8 cellular contexts compared by ENCODE assay signal in genomic region chr17:29616300-29617048, GRCh38. TPM values are rescaled to one million over a fixed set of nuclear protein-coding genes. Genes with fewer than 3 reads are reported as not detected.
DNase-seq lines count a peak whose midpoint lies in the region; ATAC-seq, FAIRE-seq and TF ChIP-seq lines count a peak whose summit lies in the region.

No MANE protein-coding gene starts in this region.

- RAD21 ChIA-PET in GM12878 (lab: Charles Lee; ENCODE audit: unreplicated experiment), result interaction anchor here (0.5 to 4.1 kb wide), 24 partner anchors 9 to 477 kb away, joined by 3 to 65 read pairs (median 6); partner anchors contain the start of genes ABHD15, ANKRD13B and SSH2

- H3K4me3 ChIP-seq in ACC112 (ENCODE audit: low read depth, low read length) (0 out of 2 replicates have a peak overlapping the region, but pooled peaks have one; percentile 27), GM12878 (peak overlapping the region; percentile 67; the same call in 1 of the 2 replicates), mononuclear cell (ENCODE audit: low read length) (peak overlapping the region; percentile 28), foreskin fibroblast (ENCODE audit: low read depth in 1 of 2, low read length in 2 of 2) (peak overlapping the region in 1 of 2 donors; percentile 39)

- peaks cover 13% of the 10 kb centered on the region for H3K27me3 ChIP-seq in ACC112 (ENCODE audit: insufficient read depth, low read length)
- peaks cover 4 to 6% of the 10 kb centered on the region in 2 experiments; a peak in 3 of 4 replicates for H3K27me3 ChIP-seq in GM12878 (replicated peaks in 1 of 2; ENCODE audit: control insufficient read depth in 2 of 2, insufficient read depth in 2 of 2, low read length in 1 of 2)
- H3K27me3 ChIP-seq in mononuclear cell (ENCODE audit: insufficient read depth, low read length), result peaks cover 12% of the 10 kb centered on the region

- peak overlapping the region; percentile 98 for H3K4me2 ChIP-seq in GM12878 (ENCODE audit: control insufficient read depth, insufficient read depth)

- no peak for ATAC-seq in GM12878

- intact Hi-C loops in GM12878 (cut with micrococcal nuclease; ENCODE audit: unreplicated experiment), result loop anchor here (10.0 kb wide), 2 partner anchors 82 to 318 kb away; partner anchors contain the start of gene SSH2

- H3K4me1 ChIP-seq in ACC112 (ENCODE audit: control insufficient read depth, insufficient read depth, low read length, unreplicated experiment) (peaks cover 13% of the 10 kb centered on the region), GM12878 (ENCODE audit: control insufficient read depth, insufficient read depth, low read length) (peaks cover 38% of the 10 kb centered on the region), mononuclear cell (ENCODE audit: insufficient read depth, low read length) (peaks cover 58% of the 10 kb centered on the region)

- no peaks in the 10 kb centered on the region for H3K36me3 Mint-ChIP-seq in HFFc6 (ENCODE audit: low read depth)

- in situ Hi-C loops in GM12878 (cut with MboI), result no loop called here

- H3K9ac ChIP-seq in GM12878 (ENCODE audit: control insufficient read depth, insufficient read depth, low read length), result no peak overlapping the region

- H4K20me1 ChIP-seq in GM12878 (ENCODE audit: control insufficient read depth, insufficient read depth), result no peaks in the 10 kb centered on the region; the same call in 1 of the 2 replicates

- H3K9me3 ChIP-seq in GM12878 (replicated peaks; ENCODE audit: control insufficient read depth, insufficient read depth, low read length) (no peaks in the 10 kb centered on the region; the same call in 2 of the 3 replicates), mononuclear cell (ENCODE audit: low read depth, low read length) (no peaks in the 10 kb centered on the region)

- peaks cover 2% of the 10 kb centered on the region for H3K27me3 Mint-ChIP-seq in HFFc6 (ENCODE audit: insufficient read depth)

- FAIRE-seq in GM12878 (lab: Jason Lieb, UNC), result no peak

- H3K9me3 Mint-ChIP-seq in HFFc6, result no peaks in the 10 kb centered on the region

- no peaks in the 10 kb centered on the region for H3K79me2 ChIP-seq in ACC112 (ENCODE audit: control insufficient read depth, insufficient read depth, low read length, unreplicated experiment)
- H3K79me2 ChIP-seq in GM12878 (ENCODE audit: control insufficient read depth, insufficient read depth, low read length), result no peaks in the 10 kb centered on the region

- 26% methylated on average over 32 of the region's 32 CpGs for WGBS in GM12878 (ENCODE audit: insufficient coverage, insufficient replicate concordance, low lambda C conversion rate, missing lambda C conversion rate)

- BruUV-seq in GM12878 (replicated peaks; lab: Mats Ljungman, UMichigan), result no TSS peak

- SMC1A ChIA-PET in GM12878 (lab: Charles Lee; ENCODE audit: uncharacterized antibody, unreplicated experiment), result interaction anchor here (0.7 to 3.7 kb wide), 19 partner anchors 23 to 471 kb away, joined by 3 to 22 read pairs (median 5); partner anchors contain the start of genes ANKRD13B and SSH2

- TF ChIP-seq EP300 in GM12878 (IDR thresholded peaks at IDR 0.05; ENCODE audit: borderline replicate concordance in 1 of 2, control insufficient read depth in 1 of 2, low read depth in 2 of 2, low read length in 2 of 2), result no peak

- H2AFZ ChIP-seq in ACC112 (ENCODE audit: low read length, unreplicated experiment) (no peak overlapping the region), GM12878 (ENCODE audit: control insufficient read depth, low read depth, low read length) (peak overlapping the region; percentile 36)

- H3K4me1 Mint-ChIP-seq in HFFc6 (ENCODE audit: low read depth), result peaks cover 51% of the 10 kb centered on the region

- H3K27ac ChIP-seq in ACC112 (ENCODE audit: low read depth, low read length) (no peak overlapping the region), GM12878 (ENCODE audit: control insufficient read depth, insufficient read depth) (no peak overlapping the region)

- H3K4me3 Mint-ChIP-seq in HFFc6, result peak overlapping the region; percentile 83; the same call in 1 of the 2 replicates

- CTCF ChIA-PET in GM12878 (lab: Yijun Ruan, JAX), result interaction anchor here (0.6 to 7.1 kb wide), 61 partner anchors 11 to 489 kb away, joined by 3 to 114 read pairs (median 5); partner anchors contain the start of genes ABHD15, ANKRD13B and SSH2

- TF ChIP-seq POLR2A in GM12878 (IDR thresholded peaks at IDR 0.05; ENCODE audit: low read depth, low read length), result no peak

- no peak overlapping the region for H3K27ac Mint-ChIP-seq in HFFc6

- no peak for DNase-seq in HFFc6
- DNase-seq in GM12878 (ENCODE audit: low read depth, low spot score), result no peak
- no peak for DNase-seq in HuH-7.5 (ENCODE audit: low spot score)
- DNase-seq in foreskin fibroblast, result no peak
- DNase-seq in HuH-7 (ENCODE audit: low spot score), result no peak
- no peak for DNase-seq in NCI-H2171 (lab: John Stamatoyannopoulos, UW)

- POLR2A ChIA-PET in GM12878 (lab: Charles Lee), result interaction anchor here (0.7 to 1.9 kb wide), 6 partner anchors 26 to 314 kb away, joined by 3 to 10 read pairs (median 6); partner anchors contain the start of genes GIT1 and SSH2

- TF ChIP-seq RAD21 in GM12878 (IDR thresholded peaks at IDR 0.05; ENCODE audit: insufficient read depth, low read depth, low read length), result no peak

- no peak for TF ChIP-seq CTCF in HFFc6 (IDR thresholded peaks at IDR 0.05)
- no peak for TF ChIP-seq CTCF in GM12878 (IDR thresholded peaks at IDR 0.05 in 2 of 3, conservative IDR thresholded peaks at IDR 0.05 in 1 of 3; ENCODE audit: control insufficient read depth in 2 of 3, extremely low read depth in 1 of 3, insufficient read depth in 1 of 3, low read depth in 3 of 3, low read length in 3 of 3)
- TF ChIP-seq CTCF in foreskin fibroblast (IDR thresholded peaks at IDR 0.05; ENCODE audit: low read depth, low read length), result no peak

- H3K36me3 ChIP-seq in ACC112 (ENCODE audit: insufficient read depth, low read length) (no peaks in the 10 kb centered on the region), GM12878 (ENCODE audit: control insufficient read depth in 2 of 2, insufficient read depth in 2 of 2, low read length in 1 of 2) (no peaks in the 10 kb centered on the region)

RNA-seq across cellular contexts. Expression of gene CORO6, which starts 6.2 kb away (rescaled TPM):
- 1 to 10 TPM; 4.6 to 6.1 (median 5.4) TPM for total RNA-seq in HFFc6 (2021; fragmentation: NEBNext Ultra II Directional; extraction: Animal tissue kit (Norgen Biotek cat#: 25700))
- 4.0 and 4.3 TPM in 2 replicates for total RNA-seq in GM12878 (2013; cell fraction: nucleolus; rRNA removed)
- total RNA-seq in GM12878 (2014; rRNA removed) (2.6 and 3.6 TPM in 2 replicates), GM12878 (2014; rRNA removed; fragmentation: Illumina TruSeq; extraction: Trizol) (0.63 and 0.69 TPM in 2 replicates), GM12878 (2021) (3.2 and 3.7 TPM in 2 replicates), mononuclear cell (0.31 TPM)
- 0.80 TPM for polyA plus RNA-seq in GM12878 (2011; ENCODE audit: low read depth)
- polyA plus RNA-seq in GM12878 (2011; rRNA removed) (0.69 and 0.87 TPM in 2 replicates), GM12878 (2014; fragmentation: Illumina TruSeq; extraction: Trizol) (1.3 and 1.9 TPM in 2 replicates), GM12878 (2014; fragmentation: Nextera tagmentation; extraction: Ambion mirVana) (under 1 TPM in 1 of 2 experiments, not detected in 1; 0.26 TPM), GM12878 (2014; rRNA removed) (5.0 and 5.4 TPM in 2 replicates), GM12878 (2016; fragmentation: Nextera tagmentation; extraction: Ambion mirVana) (1 to 10 TPM; 1.7 to 3.3 TPM)
- 0.60 and 0.99 TPM in 2 replicates for polyA plus RNA-seq in GM12878 (2011; cell fraction: cytosol; rRNA removed)
- polyA plus RNA-seq in GM12878 (2011; cell fraction: nucleus; rRNA removed), result 12.2 and 15.8 TPM in 2 replicates
- 2.5 and 2.6 TPM in 2 replicates for polyA plus RNA-seq in GM12878 (2012)
- 0.72 and 1.2 TPM in 2 replicates for polyA minus RNA-seq in GM12878 (2011; rRNA and poly(A)+ RNA removed)
- not detected in 2 replicates for polyA minus RNA-seq in GM12878 (2011; cell fraction: cytosol; rRNA and poly(A)+ RNA removed)
- polyA minus RNA-seq in GM12878 (2011; cell fraction: nucleus; rRNA and poly(A)+ RNA removed), result 1.6 and 2.0 TPM in 2 replicates

RNA-seq across cellular contexts. Expression of gene ANKRD13B, which starts 23.5 kb away (rescaled TPM):
- total RNA-seq in HFFc6 (2021; fragmentation: NEBNext Ultra II Directional; extraction: Animal tissue kit (Norgen Biotek cat#: 25700)), result 1 to 10 TPM; 1.9 to 4.3 (median 3.0) TPM
- total RNA-seq in GM12878 (2013; cell fraction: nucleolus; rRNA removed), result 12.6 and 16.8 TPM in 2 replicates
- 7.1 and 8.5 TPM in 2 replicates for total RNA-seq in GM12878 (2014; rRNA removed)
- total RNA-seq in GM12878 (2014; rRNA removed; fragmentation: Illumina TruSeq; extraction: Trizol), result 2.5 and 2.9 TPM in 2 replicates
- 14.0 and 15.0 TPM in 2 replicates for total RNA-seq in GM12878 (2021)
- 0.56 TPM for polyA plus RNA-seq in GM12878 (2011; ENCODE audit: low read depth)
- polyA plus RNA-seq in GM12878 (2011; rRNA removed), result 1.3 and 3.0 TPM in 2 replicates
- polyA plus RNA-seq in GM12878 (2011; cell fraction: cytosol; rRNA removed), result 3.2 and 6.8 TPM in 2 replicates
- 64.3 and 77.7 TPM in 2 replicates for polyA plus RNA-seq in GM12878 (2011; cell fraction: nucleus; rRNA removed)
- 2.0 and 3.5 TPM in 2 replicates for polyA plus RNA-seq in GM12878 (2012)
- polyA plus RNA-seq in GM12878 (2014; fragmentation: Illumina TruSeq; extraction: Trizol), result 1.5 and 4.0 TPM in 2 replicates
- under 1 TPM; 0.18 to 0.53 TPM for polyA plus RNA-seq in GM12878 (2014; fragmentation: Nextera tagmentation; extraction: Ambion mirVana)
- polyA plus RNA-seq in GM12878 (2014; rRNA removed), result 14.9 and 15.9 TPM in 2 replicates
- 1 to 10 TPM; 1.6 to 2.1 TPM for polyA plus RNA-seq in GM12878 (2016; fragmentation: Nextera tagmentation; extraction: Ambion mirVana)
- polyA minus RNA-seq in GM12878 (2011; rRNA and poly(A)+ RNA removed), result 2.6 and 5.8 TPM in 2 replicates
- polyA minus RNA-seq in GM12878 (2011; cell fraction: cytosol; rRNA and poly(A)+ RNA removed), result 3.2 and 4.6 TPM in 2 replicates
- 8.9 and 16.6 TPM in 2 replicates for polyA minus RNA-seq in GM12878 (2011; cell fraction: nucleus; rRNA and poly(A)+ RNA removed)
- 1.3 TPM for total RNA-seq in mononuclear cell

RNA-seq across cellular contexts. Expression of gene GIT1, which starts 27.0 kb away (rescaled TPM):
- 10 to 100 TPM; 24.1 to 29.7 (median 28.7) TPM for total RNA-seq in HFFc6 (2021; fragmentation: NEBNext Ultra II Directional; extraction: Animal tissue kit (Norgen Biotek cat#: 25700))
- 31.4 and 40.8 TPM in 2 replicates for total RNA-seq in GM12878 (2013; cell fraction: nucleolus; rRNA removed)
- total RNA-seq in GM12878 (2014; rRNA removed), result 24.2 and 30.6 TPM in 2 replicates
- 15.4 and 16.1 TPM in 2 replicates for total RNA-seq in GM12878 (2014; rRNA removed; fragmentation: Illumina TruSeq; extraction: Trizol)
- total RNA-seq in GM12878 (2021), result 45.1 and 45.3 TPM in 2 replicates
- polyA plus RNA-seq in GM12878 (2011; ENCODE audit: low read depth), result 6.9 TPM
- polyA plus RNA-seq in GM12878 (2011; rRNA removed), result 11.3 and 25.6 TPM in 2 replicates
- polyA plus RNA-seq in GM12878 (2011; cell fraction: cytosol; rRNA removed), result 19.7 and 24.9 TPM in 2 replicates
- 76.5 and 89.1 TPM in 2 replicates for polyA plus RNA-seq in GM12878 (2011; cell fraction: nucleus; rRNA removed)
- polyA plus RNA-seq in GM12878 (2012), result 19.0 and 19.4 TPM in 2 replicates
- 20.0 and 32.4 TPM in 2 replicates for polyA plus RNA-seq in GM12878 (2014; fragmentation: Illumina TruSeq; extraction: Trizol)
- polyA plus RNA-seq in GM12878 (2014; fragmentation: Nextera tagmentation; extraction: Ambion mirVana), result under 1 TPM; 0.24 to 0.58 TPM
- polyA plus RNA-seq in GM12878 (2014; rRNA removed), result 33.7 and 34.2 TPM in 2 replicates
- 1 to 10 TPM; 4.4 to 4.9 TPM for polyA plus RNA-seq in GM12878 (2016; fragmentation: Nextera tagmentation; extraction: Ambion mirVana)
- polyA minus RNA-seq in GM12878 (2011; rRNA and poly(A)+ RNA removed), result 24.4 and 31.5 TPM in 2 replicates
- 15.8 and 24.1 TPM in 2 replicates for polyA minus RNA-seq in GM12878 (2011; cell fraction: cytosol; rRNA and poly(A)+ RNA removed)
- polyA minus RNA-seq in GM12878 (2011; cell fraction: nucleus; rRNA and poly(A)+ RNA removed), result 33.0 and 56.8 TPM in 2 replicates
- 17.5 TPM for total RNA-seq in mononuclear cell

RNA-seq across cellular contexts. Expression of gene TP53I13, which starts 48.0 kb away (rescaled TPM):
- total RNA-seq in HFFc6 (2021; fragmentation: NEBNext Ultra II Directional; extraction: Animal tissue kit (Norgen Biotek cat#: 25700)), result 10 to 100 TPM; 31.3 to 36.6 (median 35.3) TPM
- 36.6 and 40.4 TPM in 2 replicates for total RNA-seq in GM12878 (2013; cell fraction: nucleolus; rRNA removed)
- total RNA-seq in GM12878 (2014; rRNA removed) (30.9 and 33.4 TPM in 2 replicates), GM12878 (2014; rRNA removed; fragmentation: Illumina TruSeq; extraction: Trizol) (8.6 and 10.4 TPM in 2 replicates), GM12878 (2021) (38.5 and 40.1 TPM in 2 replicates), mononuclear cell (25.0 TPM)
- 5.4 TPM for polyA plus RNA-seq in GM12878 (2011; ENCODE audit: low read depth)
- polyA plus RNA-seq in GM12878 (2011; rRNA removed) (5.5 and 8.8 TPM in 2 replicates), GM12878 (2014; fragmentation: Illumina TruSeq; extraction: Trizol) (0.97 and 4.5 TPM in 2 replicates), GM12878 (2014; fragmentation: Nextera tagmentation; extraction: Ambion mirVana) (under 1 TPM in 1 of 2 experiments, not detected in 1; 0.31 TPM), GM12878 (2014; rRNA removed) (45.1 and 54.2 TPM in 2 replicates), GM12878 (2016; fragmentation: Nextera tagmentation; extraction: Ambion mirVana) (10 to 100 TPM; 19.5 to 22.9 TPM)
- polyA plus RNA-seq in GM12878 (2011; cell fraction: cytosol; rRNA removed), result 9.9 and 18.4 TPM in 2 replicates
- polyA plus RNA-seq in GM12878 (2011; cell fraction: nucleus; rRNA removed), result 229 and 261 TPM in 2 replicates
- polyA plus RNA-seq in GM12878 (2012), result 25.2 and 26.9 TPM in 2 replicates
- polyA minus RNA-seq in GM12878 (2011; rRNA and poly(A)+ RNA removed), result 3.3 and 10.7 TPM in 2 replicates
- 4.1 and 7.7 TPM in 2 replicates for polyA minus RNA-seq in GM12878 (2011; cell fraction: cytosol; rRNA and poly(A)+ RNA removed)
- 26.0 and 38.0 TPM in 2 replicates for polyA minus RNA-seq in GM12878 (2011; cell fraction: nucleus; rRNA and poly(A)+ RNA removed)

RNA-seq across cellular contexts. Expression of gene ABHD15, which starts 49.6 kb away (rescaled TPM):
- total RNA-seq in HFFc6 (2021; fragmentation: NEBNext Ultra II Directional; extraction: Animal tissue kit (Norgen Biotek cat#: 25700)), result 1 to 10 TPM; 6.4 to 9.8 (median 7.0) TPM
- 7.5 and 8.0 TPM in 2 replicates for total RNA-seq in GM12878 (2013; cell fraction: nucleolus; rRNA removed)
- total RNA-seq in GM12878 (2014; rRNA removed) (6.5 and 7.5 TPM in 2 replicates), GM12878 (2014; rRNA removed; fragmentation: Illumina TruSeq; extraction: Trizol) (5.1 and 5.2 TPM in 2 replicates), GM12878 (2021) (9.0 and 9.2 TPM in 2 replicates), mononuclear cell (8.9 TPM)
- 2.0 TPM for polyA plus RNA-seq in GM12878 (2011; ENCODE audit: low read depth)
- polyA plus RNA-seq in GM12878 (2011; rRNA removed) (4.1 and 4.7 TPM in 2 replicates), GM12878 (2014; fragmentation: Illumina TruSeq; extraction: Trizol) (5.3 and 5.8 TPM in 2 replicates), GM12878 (2014; fragmentation: Nextera tagmentation; extraction: Ambion mirVana) (1 to 10 TPM; 2.1 to 2.6 TPM), GM12878 (2014; rRNA removed) (5.9 and 6.1 TPM in 2 replicates), GM12878 (2016; fragmentation: Nextera tagmentation; extraction: Ambion mirVana) (1 to 10 TPM; 2.6 to 3.9 TPM)
- 4.1 and 5.8 TPM in 2 replicates for polyA plus RNA-seq in GM12878 (2011; cell fraction: cytosol; rRNA removed)
- polyA plus RNA-seq in GM12878 (2011; cell fraction: nucleus; rRNA removed), result 5.9 and 6.4 TPM in 2 replicates
- polyA plus RNA-seq in GM12878 (2012), result 3.5 and 4.7 TPM in 2 replicates
- 5.5 and 8.8 TPM in 2 replicates for polyA minus RNA-seq in GM12878 (2011; rRNA and poly(A)+ RNA removed)
- 3.5 and 3.7 TPM in 2 replicates for polyA minus RNA-seq in GM12878 (2011; cell fraction: cytosol; rRNA and poly(A)+ RNA removed)
- 3.4 and 6.5 TPM in 2 replicates for polyA minus RNA-seq in GM12878 (2011; cell fraction: nucleus; rRNA and poly(A)+ RNA removed)
